In genomic region chr12:39375206-39375808, GRCh38 we compare ENCODE assay signal across 18 cellular contexts.
DNase-seq lines count a peak whose midpoint lies in the region; ATAC-seq, FAIRE-seq and TF ChIP-seq lines count a peak whose summit lies in the region.
"Had no signal": no experiment of that assay in that cellular context is flagged by ENCODE, and none has a peak within 500 bp of the region (broad histone marks: within the 10 kb centered on the region; RNA-seq: fewer than 3 reads in every experiment).

No MANE protein-coding gene starts in this region.

- no peaks in the 10 kb centered on the region for H3F3A ChIP-seq in DOHH2 (ENCODE audit: control insufficient read depth, insufficient read depth)

- H3K27me3 ChIP-seq in DOHH2 (ENCODE audit: control insufficient read depth, low read length) (no peaks in the 10 kb centered on the region), WERI-Rb-1 (ENCODE audit: insufficient read depth, low read depth, severe bottlenecking) (no peaks in the 10 kb centered on the region), colonic mucosa (no peaks in the 10 kb centered on the region)
- H3K27me3 ChIP-seq: hepatocyte had no signal

- H3K27ac ChIP-seq in DOHH2 (ENCODE audit: low read depth, low read length) = no peak overlapping the region
- H3K27ac ChIP-seq in WERI-Rb-1 = no peak overlapping the region
- no peak overlapping the region for H3K27ac ChIP-seq in colonic mucosa
- H3K27ac ChIP-seq: hepatocyte had no signal

- H3K4me3 ChIP-seq in DOHH2 (ENCODE audit: low read length) (no peak overlapping the region), WERI-Rb-1 (ENCODE audit: low read depth, low read length) (no peak overlapping the region), colonic mucosa (no peak overlapping the region)
- H3K4me3 ChIP-seq: hepatocyte had no signal

- no peaks in the 10 kb centered on the region for H3K4me1 ChIP-seq in DOHH2 (ENCODE audit: control insufficient read depth, low read length)
- H3K4me1 ChIP-seq in colonic mucosa = no peaks in the 10 kb centered on the region

- H3K4me3 Mint-ChIP-seq in immature natural killer cell = no peak overlapping the region
- H3K4me3 Mint-ChIP-seq: activated naive CD8-positive, alpha-beta T cell treated with anti-CD3 and anti-CD28 coated beads for 36 hours; naive thymus-derived CD8-positive, alpha-beta T cell had no signal

- intact Hi-C loops in colonic mucosa (cut with DNase I) (no loop called here), Right ventricle myocardium superior (cut with DNase I) (no loop called here)

- H3K9me3 Mint-ChIP-seq in immature natural killer cell = no peaks in the 10 kb centered on the region
- H3K9me3 Mint-ChIP-seq: activated naive CD8-positive, alpha-beta T cell treated with anti-CD3 and anti-CD28 coated beads for 36 hours had no signal

- FAIRE-seq in H54 (lab: Jason Lieb, UNC) = peak; percentile 69
- FAIRE-seq: HTR-8/SVneo had no signal

- peaks cover 0 to 3% (median 0%) of the 10 kb centered on the region in 3 donors for H3K36me3 Mint-ChIP-seq in immature natural killer cell
- H3K36me3 Mint-ChIP-seq: naive thymus-derived CD8-positive, alpha-beta T cell had no signal

- peak overlapping the region in 4 of 6 donors; percentile 1 to 76 (median 34) for H3K27ac Mint-ChIP-seq in immature natural killer cell
- H3K27ac Mint-ChIP-seq: activated naive CD8-positive, alpha-beta T cell treated with anti-CD3 and anti-CD28 coated beads for 36 hours; naive thymus-derived CD8-positive, alpha-beta T cell had no signal

- no peaks in the 10 kb centered on the region for H3K79me2 ChIP-seq in DOHH2 (ENCODE audit: control insufficient read depth, low read length)

- no peaks in the 10 kb centered on the region for H3K27me3 Mint-ChIP-seq in immature natural killer cell (ENCODE audit: low read depth in 3 of 3)
- H3K27me3 Mint-ChIP-seq: activated naive CD8-positive, alpha-beta T cell treated with anti-CD3 and anti-CD28 coated beads for 36 hours; naive thymus-derived CD8-positive, alpha-beta T cell had no signal

- H4K20me1 ChIP-seq in DOHH2 (ENCODE audit: control insufficient read depth, insufficient read depth, low read depth, low read length) = no peaks in the 10 kb centered on the region

- DNase-seq in H54 (ENCODE audit: insufficient read length, low spot score) = no peak
- peak; percentile 36 for DNase-seq in WERI-Rb-1
- no peak for DNase-seq in immature natural killer cell
- DNase-seq in colonic mucosa = no peak
- DNase-seq in middle frontal gyrus (ENCODE audit: extremely low spot score, low spot score) = no peak
- no peak for DNase-seq in GDM1 (lab: John Stamatoyannopoulos, UW)
- no peak for DNase-seq in Right ventricle myocardium superior
- DNase-seq: activated naive CD8-positive, alpha-beta T cell treated with anti-CD3 and anti-CD28 coated beads for 36 hours; activated T-cell treated with anti-CD3 and anti-CD28 coated beads for 4 hours; erythroblast; left ventricle myocardium superior; naive thymus-derived CD8-positive, alpha-beta T cell; NCI-H1092 treated with DMSO at 0.1 percent for 48 hours; NCI-H226; stimulated activated naive CD8-positive, alpha-beta T cell treated with anti-CD3 and anti-CD28 coated beads, Interleukin-15, Interleukin-2, amounts not matched to agents 100 U/mL and 50 U/mL, for 24 hours had no signal

- peaks cover 35 to 63% of the 10 kb centered on the region in 2 donors for H3K4me1 Mint-ChIP-seq in immature natural killer cell

- no peak for ATAC-seq in Right ventricle myocardium superior (ENCODE audit: poor library complexity)
- ATAC-seq: left ventricle myocardium superior; stimulated activated naive CD8-positive, alpha-beta T cell treated with anti-CD3 and anti-CD28 coated beads, Interleukin-15, Interleukin-2, amounts not matched to agents 100 U/mL and 50 U/mL, for 24 hours had no signal

- H3K36me3 ChIP-seq in DOHH2 (ENCODE audit: control insufficient read depth, low read length) (no peaks in the 10 kb centered on the region), WERI-Rb-1 (no peaks in the 10 kb centered on the region), colonic mucosa (no peaks in the 10 kb centered on the region)

- no peak overlapping the region for H3K4me2 ChIP-seq in DOHH2 (ENCODE audit: low read length)
- H3K4me2 ChIP-seq: hepatocyte had no signal

- H3K9me3 ChIP-seq in DOHH2 (ENCODE audit: control insufficient read depth, insufficient read depth, low read length) (no peaks in the 10 kb centered on the region), WERI-Rb-1 (ENCODE audit: severe bottlenecking) (no peaks in the 10 kb centered on the region), colonic mucosa (no peaks in the 10 kb centered on the region)

- no peak overlapping the region for H3K9ac ChIP-seq in colonic mucosa (ENCODE audit: low read depth in 2 of 2, low read length in 2 of 2)

- no peaks in the 10 kb centered on the region for H3K9me2 ChIP-seq in DOHH2 (replicated peaks; ENCODE audit: control insufficient read depth, low read length)

- no peak for TF ChIP-seq POLR2A in H54 (IDR thresholded peaks at IDR 0.05; ENCODE audit: low read depth, low read length)

- peak; percentile 46 for TF ChIP-seq CTCF in DOHH2 (IDR thresholded peaks at IDR 0.05; ENCODE audit: low read depth, low read length, poor library complexity, severe bottlenecking)
- peak; percentile 28; the same call in 1 of the 2 replicates for TF ChIP-seq CTCF in WERI-Rb-1 (IDR thresholded peaks at IDR 0.05; ENCODE audit: low read depth, low read length)
- TF ChIP-seq CTCF in colonic mucosa (IDR thresholded peaks at IDR 0.05) = no peak
